In genomic region chr1:19210772-19211549, GRCh38 we compare ENCODE assay signal across 8 cellular contexts.
DNase-seq lines count a peak whose midpoint lies in the region; ATAC-seq and TF ChIP-seq lines count a peak whose summit lies in the region.

No MANE protein-coding gene starts in this region.

- peak; percentile 11 for DNase-seq in NCI-H748 (lab: John Stamatoyannopoulos, UW; ENCODE audit: unreplicated experiment)
- no peak for DNase-seq in NCI-H748 treated with DMSO at 0.1 percent for 48 hours (lab: John Stamatoyannopoulos, UW)
- DNase-seq in NOMO-1 treated with DMSO at 0.1 percent for 48 hours (lab: John Stamatoyannopoulos, UW; ENCODE audit: unreplicated experiment) = peak; percentile 46
- no peak for DNase-seq in coronary artery (ENCODE audit: low spot score)

- ATAC-seq in HG03460 (IDR thresholded peaks at IDR 0.05; ENCODE audit: unreplicated experiment) = no peak
- no peak for ATAC-seq in GM21390 (IDR thresholded peaks at IDR 0.05; ENCODE audit: unreplicated experiment)
- no peak for ATAC-seq in HG02840 (IDR thresholded peaks at IDR 0.05; ENCODE audit: low FRiP score, unreplicated experiment)

- no peaks in the 10 kb centered on the region for H3K9me3 ChIP-seq in muscle layer of duodenum (ENCODE audit: control insufficient read depth in 1 of 2, low read length in 2 of 2)

- H3K27ac ChIP-seq in coronary artery (peak overlapping the region; percentile 91 to 96), muscle layer of duodenum (ENCODE audit: low read length) (peak overlapping the region; percentile 95)

- H3K4me1 ChIP-seq in muscle layer of duodenum (ENCODE audit: control insufficient read depth in 1 of 2, insufficient read depth in 2 of 2, low read length in 2 of 2) = peaks cover 18 to 46% of the 10 kb centered on the region in 2 donors

- H3K4me3 ChIP-seq in coronary artery (peak overlapping the region; percentile 93), muscle layer of duodenum (ENCODE audit: low read depth in 1 of 2, low read length in 2 of 2) (peak overlapping the region; percentile 87 to 93)

- peaks cover 5 to 19% of the 10 kb centered on the region in 2 donors for H3K36me3 ChIP-seq in muscle layer of duodenum (ENCODE audit: control insufficient read depth in 1 of 2, insufficient read depth in 2 of 2, low read length in 2 of 2)

- no peaks in the 10 kb centered on the region for H3K27me3 ChIP-seq in muscle layer of duodenum (ENCODE audit: low read depth, low read length)

- no peak for TF ChIP-seq CTCF in coronary artery (IDR thresholded peaks at IDR 0.05)

Comparison
In these comparisons a context has a peak if more than half of its experiments do, and no peak if none do; other contexts are left out.
1. DNase-seq: peak in NCI-H748 (single experiment) and NOMO-1 treated with DMSO at 0.1 percent for 48 hours (single experiment); none in NCI-H748 treated with DMSO at 0.1 percent for 48 hours (single experiment) and coronary artery (single experiment).